In the genomic region with DNA sequence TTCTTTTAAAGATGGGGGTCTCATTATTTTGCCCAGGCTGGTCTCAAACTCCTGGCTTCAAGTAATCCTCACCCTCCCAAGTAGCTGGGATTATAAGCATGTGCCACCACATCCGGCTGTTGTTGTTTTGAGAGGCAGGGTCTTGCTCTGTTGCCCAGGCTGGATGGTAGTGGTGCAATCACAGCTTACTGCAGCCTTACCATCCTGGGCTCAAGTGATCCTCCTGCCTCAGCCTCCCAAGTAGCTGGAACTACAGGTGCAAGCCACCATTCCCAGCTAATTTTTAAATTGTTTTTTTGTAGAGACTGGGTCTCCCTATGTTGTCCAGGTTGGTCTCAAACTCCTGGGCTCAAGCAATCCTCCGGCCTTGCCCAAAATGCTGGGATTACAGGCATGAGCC, we compare ENCODE assay signal across 39 cellular contexts.
"Had no signal": no experiment of that assay in that cellular context is flagged by ENCODE, and none has a peak within 500 bp of the region (broad histone marks: within the 10 kb centered on the region; RNA-seq: fewer than 3 reads in every experiment).

No MANE protein-coding gene starts in this region.

- H3K27me3 ChIP-seq: ascending aorta, cardiac muscle cell had no signal

- H3K36me3 Mint-ChIP-seq: activated CD8-positive, alpha-beta memory T cell treated with anti-CD3 and anti-CD28 coated beads, Interleukin-2, amount 10 ng/mL, durations not matched to agents 7 days and 5 days; activated naive CD4-positive, alpha-beta T cell treated with anti-CD3 and anti-CD28 coated beads, Interleukin-2, amount 10 ng/mL, durations not matched to agents 7 days and 5 days; activated naive CD4-positive, alpha-beta T cell treated with anti-CD3 and anti-CD28 coated beads, Interleukin-2, amount 50 U/mL, for 24 hours; activated naive CD8-positive, alpha-beta T cell; activated naive CD8-positive, alpha-beta T cell treated with anti-CD3 and anti-CD28 coated beads, Interleukin-2, amount 10 ng/mL, durations not matched to agents 7 days and 5 days had no signal

- H3K27me3 Mint-ChIP-seq: brain had no signal

- H3K4me1 ChIP-seq: ascending aorta had no signal

- H3K9me3 ChIP-seq: ascending aorta had no signal

- H3K4me1 Mint-ChIP-seq: activated CD4-positive, alpha-beta memory T cell treated with anti-CD3 and anti-CD28 coated beads, Interleukin-2, amount 10 ng/mL, durations not matched to agents 7 days and 5 days; activated CD4-positive, alpha-beta T cell treated with anti-CD3 and anti-CD28 coated beads for 36 hours; activated CD4-positive, alpha-beta T cell treated with anti-CD3 and anti-CD28 coated beads, Interleukin-2, amount 10 ng/mL, durations not matched to agents 7 days and 5 days; activated CD8-positive, alpha-beta memory T cell treated with anti-CD3 and anti-CD28 coated beads, Interleukin-2, amount 10 ng/mL, durations not matched to agents 7 days and 5 days; activated naive CD4-positive, alpha-beta T cell treated with anti-CD3 and anti-CD28 coated beads, Interleukin-2, amount 10 ng/mL, durations not matched to agents 7 days and 5 days; activated naive CD4-positive, alpha-beta T cell treated with anti-CD3 and anti-CD28 coated beads, Interleukin-2, amount 50 U/mL, for 24 hours; activated naive CD8-positive, alpha-beta T cell treated with anti-CD3 and anti-CD28 coated beads, Interleukin-2, amount 10 ng/mL, durations not matched to agents 7 days and 5 days; activated naive CD8-positive, alpha-beta T cell treated with anti-CD3 and anti-CD28 coated beads, Interleukin-2, amount 50 U/mL, for 24 hours; central memory CD8-positive, alpha-beta T cell had no signal

- ATAC-seq: activated CD4-positive, alpha-beta T cell treated with anti-CD3 and anti-CD28 coated beads for 36 hours; activated CD4-positive, CD25-positive, alpha-beta regulatory T cell treated with anti-CD3 and anti-CD28 coated beads, Interleukin-2, amount 50 U/mL, for 24 hours; activated CD8-positive, alpha-beta memory T cell treated with anti-CD3 and anti-CD28 coated beads, Interleukin-2, amount 10 ng/mL, durations not matched to agents 7 days and 5 days; activated CD8-positive, alpha-beta T cell treated with anti-CD3 and anti-CD28 coated beads, Interleukin-2, amount 10 ng/mL, durations not matched to agents 7 days and 5 days; activated naive CD8-positive, alpha-beta T cell treated with anti-CD3 and anti-CD28 coated beads, Interleukin-2, amount 50 U/mL, for 24 hours had no signal

- H3K27ac ChIP-seq: ascending aorta, cardiac muscle cell, VCaP had no signal

- H3K27ac Mint-ChIP-seq: activated CD4-positive, alpha-beta memory T cell treated with anti-CD3 and anti-CD28 coated beads, Interleukin-2, amount 10 ng/mL, durations not matched to agents 7 days and 5 days; activated CD4-positive, alpha-beta T cell treated with anti-CD3 and anti-CD28 coated beads for 36 hours; activated CD4-positive, alpha-beta T cell treated with anti-CD3 and anti-CD28 coated beads, Interleukin-2, amount 10 ng/mL, durations not matched to agents 7 days and 5 days; activated CD8-positive, alpha-beta memory T cell treated with anti-CD3 and anti-CD28 coated beads, Interleukin-2, amount 10 ng/mL, durations not matched to agents 7 days and 5 days; activated CD8-positive, alpha-beta T cell treated with anti-CD3 and anti-CD28 coated beads, Interleukin-2, amount 10 ng/mL, durations not matched to agents 7 days and 5 days; activated naive CD4-positive, alpha-beta T cell treated with anti-CD3 and anti-CD28 coated beads, Interleukin-2, amount 10 ng/mL, durations not matched to agents 7 days and 5 days; activated naive CD4-positive, alpha-beta T cell treated with anti-CD3 and anti-CD28 coated beads, Interleukin-2, amount 50 U/mL, for 24 hours; activated naive CD8-positive, alpha-beta T cell; activated naive CD8-positive, alpha-beta T cell treated with anti-CD3 and anti-CD28 coated beads, Interleukin-2, amount 10 ng/mL, durations not matched to agents 7 days and 5 days; activated naive CD8-positive, alpha-beta T cell treated with anti-CD3 and anti-CD28 coated beads, Interleukin-2, amount 50 U/mL, for 24 hours; activated T-cell treated with anti-CD3 and anti-CD28 coated beads, Interleukin-2, amount 50 U/mL, for 24 hours; activated T-helper 2 cell treated with anti-CD3 and anti-CD28 coated beads, Interferon-gamma antibody, Interleukin-2, Interleukin-4, amounts not matched to agents 10 μg/mL and 5 μg/mL and 100 μg/mL, durations not matched to agents 14 hours and 24 hours and 36 hours; T-helper 1 cell treated with Interleukin-12 subunit alpha and Interleukin-12 subunit beta and Interleukin-4 antibody, amounts not matched to agents 30 μg/mL and 1 μg/mL, for 36 hours; T-helper 2 cell treated with Interferon-gamma antibody and Interleukin-4, amounts not matched to agents 5 μg/mL and 100 μg/mL, for 36 hours had no signal

- H3K9me3 Mint-ChIP-seq: activated CD4-positive, alpha-beta memory T cell treated with anti-CD3 and anti-CD28 coated beads, Interleukin-2, amount 10 ng/mL, durations not matched to agents 7 days and 5 days; activated CD4-positive, alpha-beta T cell treated with anti-CD3 and anti-CD28 coated beads, Interleukin-2, amount 10 ng/mL, durations not matched to agents 7 days and 5 days; activated naive CD4-positive, alpha-beta T cell treated with anti-CD3 and anti-CD28 coated beads, Interleukin-2, amount 10 ng/mL, durations not matched to agents 7 days and 5 days; activated naive CD4-positive, alpha-beta T cell treated with anti-CD3 and anti-CD28 coated beads, Interleukin-2, amount 50 U/mL, for 24 hours; activated naive CD8-positive, alpha-beta T cell treated with anti-CD3 and anti-CD28 coated beads, Interleukin-2, amount 10 ng/mL, durations not matched to agents 7 days and 5 days; activated naive CD8-positive, alpha-beta T cell treated with anti-CD3 and anti-CD28 coated beads, Interleukin-2, amount 50 U/mL, for 24 hours; activated T-cell treated with anti-CD3 and anti-CD28 coated beads, Interleukin-2, amount 50 U/mL, for 24 hours; activated T-helper 2 cell treated with anti-CD3 and anti-CD28 coated beads, Interferon-gamma antibody, Interleukin-2, Interleukin-4, amounts not matched to agents 10 μg/mL and 5 μg/mL and 100 μg/mL, durations not matched to agents 14 hours and 24 hours and 36 hours; brain; central memory CD8-positive, alpha-beta T cell; T-helper 1 cell treated with Interleukin-12 subunit alpha and Interleukin-12 subunit beta and Interleukin-4 antibody, amounts not matched to agents 30 μg/mL and 1 μg/mL, for 36 hours; T-helper 2 cell treated with Interferon-gamma antibody and Interleukin-4, amounts not matched to agents 5 μg/mL and 100 μg/mL, for 36 hours had no signal

- FAIRE-seq: bronchial epithelial cell, TTC549 had no signal

- DNase-seq: activated CD4-positive, alpha-beta memory T cell treated with anti-CD3 and anti-CD28 coated beads, Interleukin-2, amount 10 ng/mL, durations not matched to agents 7 days and 5 days; activated CD4-positive, alpha-beta T cell treated with anti-CD3 and anti-CD28 coated beads for 1 hour; activated CD4-positive, alpha-beta T cell treated with anti-CD3 and anti-CD28 coated beads for 36 hours; activated CD4-positive, alpha-beta T cell treated with anti-CD3 and anti-CD28 coated beads for 48 hours; activated CD4-positive, alpha-beta T cell treated with anti-CD3 and anti-CD28 coated beads, Interleukin-2, amount 10 ng/mL, durations not matched to agents 7 days and 5 days; activated CD4-positive, alpha-beta T cell treated with anti-CD3 and anti-CD28 coated beads, Interleukin-2, amount 50 U/mL, for 48 hours; activated CD4-positive, CD25-positive, alpha-beta regulatory T cell; activated CD8-positive, alpha-beta memory T cell treated with anti-CD3 and anti-CD28 coated beads for 24 hours; activated CD8-positive, alpha-beta memory T cell treated with anti-CD3 and anti-CD28 coated beads, Interleukin-2, amount 10 ng/mL, durations not matched to agents 7 days and 5 days; activated CD8-positive, alpha-beta memory T cell treated with anti-CD3 and anti-CD28 coated beads, Interleukin-2, amount 50 U/mL, for 48 hours; activated CD8-positive, alpha-beta T cell treated with anti-CD3 and anti-CD28 coated beads, Interleukin-2, amount 10 ng/mL, durations not matched to agents 7 days and 5 days; activated effector memory CD4-positive, alpha-beta T cell treated with Interleukin-2 at 50 U/mL for 16 hours; activated gamma-delta T cell; activated naive CD4-positive, alpha-beta T cell treated with anti-CD3 and anti-CD28 coated beads, Interleukin-2, amount 10 ng/mL, durations not matched to agents 7 days and 5 days; activated naive CD4-positive, alpha-beta T cell treated with Interleukin-2 at 50 U/mL for 16 hours; activated naive CD8-positive, alpha-beta T cell treated with anti-CD3 and anti-CD28 coated beads, Interleukin-2, amount 10 ng/mL, durations not matched to agents 7 days and 5 days; activated naive CD8-positive, alpha-beta T cell treated with anti-CD3 and anti-CD28 coated beads, Interleukin-2, amount 50 U/mL, for 24 hours; activated T-cell treated with anti-CD3 and anti-CD28 coated beads, Interleukin-2, amount 50 U/mL, for 24 hours; activated T-cell treated with anti-CD3 and anti-CD28 coated beads, Interleukin-2, amount 50 U/mL, for 48 hours; amygdala; anterior cingulate cortex; caudate nucleus; cerebellar nuclear complex; T-helper 1 cell; T-helper 2 cell; T-helper 9 cell had no signal

- H3K4me3 Mint-ChIP-seq: activated CD4-positive, alpha-beta memory T cell treated with anti-CD3 and anti-CD28 coated beads, Interleukin-2, amount 10 ng/mL, durations not matched to agents 7 days and 5 days; activated CD4-positive, alpha-beta T cell treated with anti-CD3 and anti-CD28 coated beads for 36 hours; activated CD4-positive, alpha-beta T cell treated with anti-CD3 and anti-CD28 coated beads, Interleukin-2, amount 10 ng/mL, durations not matched to agents 7 days and 5 days; activated CD8-positive, alpha-beta memory T cell treated with anti-CD3 and anti-CD28 coated beads, Interleukin-2, amount 10 ng/mL, durations not matched to agents 7 days and 5 days; activated CD8-positive, alpha-beta T cell treated with anti-CD3 and anti-CD28 coated beads, Interleukin-2, amount 10 ng/mL, durations not matched to agents 7 days and 5 days; activated naive CD4-positive, alpha-beta T cell treated with anti-CD3 and anti-CD28 coated beads, Interleukin-2, amount 10 ng/mL, durations not matched to agents 7 days and 5 days; activated naive CD4-positive, alpha-beta T cell treated with anti-CD3 and anti-CD28 coated beads, Interleukin-2, amount 50 U/mL, for 24 hours; activated naive CD8-positive, alpha-beta T cell; activated naive CD8-positive, alpha-beta T cell treated with anti-CD3 and anti-CD28 coated beads, Interleukin-2, amount 10 ng/mL, durations not matched to agents 7 days and 5 days; activated naive CD8-positive, alpha-beta T cell treated with anti-CD3 and anti-CD28 coated beads, Interleukin-2, amount 50 U/mL, for 24 hours; activated T-cell treated with anti-CD3 and anti-CD28 coated beads, Interleukin-2, amount 50 U/mL, for 24 hours; brain; central memory CD8-positive, alpha-beta T cell; T-helper 1 cell treated with Interleukin-12 subunit alpha and Interleukin-12 subunit beta and Interleukin-4 antibody, amounts not matched to agents 30 μg/mL and 1 μg/mL, for 36 hours; T-helper 2 cell treated with Interferon-gamma antibody and Interleukin-4, amounts not matched to agents 5 μg/mL and 100 μg/mL, for 36 hours had no signal

- H3K4me3 ChIP-seq: ascending aorta, cardiac muscle cell had no signal

- H3K36me3 ChIP-seq: ascending aorta had no signal
